In genomic region chr20:55790178-55790577, GRCh38 we compare ENCODE assay signal across 29 cellular contexts.
"Had no signal": no experiment of that assay in that cellular context is flagged by ENCODE, and none has a peak within 500 bp of the region (broad histone marks: within the 10 kb centered on the region; RNA-seq: fewer than 3 reads in every experiment).

No MANE protein-coding gene starts in this region.

- H3K36me3 ChIP-seq: esophagus muscularis mucosa, heart right ventricle, neural progenitor cell, stomach, thyroid gland had no signal

- DNase-seq: effector CD8-positive, alpha-beta T cell; foreskin melanocyte; glutamatergic neuron; heart right ventricle; hippocampal formation; left cardiac atrium; left ventricle myocardium superior; naive thymus-derived CD4-positive, alpha-beta T cell; stimulated activated CD4-positive, alpha-beta T cell treated with anti-CD3 and anti-CD28 coated beads, Interleukin-12 subunit alpha, Interleukin-12 subunit beta, amount 100 ng/mL, for 4 hours; stimulated activated CD4-positive, alpha-beta T cell treated with anti-CD3 and anti-CD28 coated beads, Interleukin-1b, Interleukin-23, amount 100 ng/mL, for 48 hours; stimulated activated CD4-positive, alpha-beta T cell treated with anti-CD3 and anti-CD28 coated beads, Interleukin-4, amount 100 ng/mL, for 1 hour; stimulated activated CD8-positive, alpha-beta memory T cell treated with anti-CD3 and anti-CD28 coated beads, Interleukin-4, amount 100 ng/mL, for 48 hours; stimulated activated naive CD4-positive, alpha-beta T cell treated with Interleukin-2 at 50 U/mL for 16 hours; stomach; thyroid gland; trophoblast cell had no signal

- H3K27me3 Mint-ChIP-seq: dendritic cell treated with granulocyte-macrophage colony-stimulating factor and Interleukin-4, amounts not matched to agents 40 ng/mL and 50 ng/mL, for 4 days; memory B cell; naive thymus-derived CD4-positive, alpha-beta T cell; progenitor cell of endocrine pancreas had no signal

- H3K79me2 ChIP-seq: parathyroid adenoma had no signal

- H2AFZ ChIP-seq: neural progenitor cell, parathyroid adenoma had no signal

- H3K27ac ChIP-seq: esophagus muscularis mucosa, heart right ventricle, neural progenitor cell, parathyroid adenoma, stomach, thyroid gland had no signal

- H3K36me3 Mint-ChIP-seq: memory B cell, neural progenitor cell had no signal

- FAIRE-seq: colon, endothelial cell of umbilical vein, islet of Langerhans had no signal

- H3K4me2 ChIP-seq: neural progenitor cell, smooth muscle cell had no signal

- ATAC-seq: heart right ventricle; left cardiac atrium; left ventricle myocardium superior; naive thymus-derived CD4-positive, alpha-beta T cell; sciatic nerve had no signal

- H3K4me3 Mint-ChIP-seq: dendritic cell treated with granulocyte-macrophage colony-stimulating factor and Interleukin-4, amounts not matched to agents 40 ng/mL and 50 ng/mL, for 4 days; memory B cell; naive thymus-derived CD4-positive, alpha-beta T cell; nephron; neural progenitor cell had no signal

- H3K4me1 ChIP-seq: esophagus muscularis mucosa, heart right ventricle, neural progenitor cell, parathyroid adenoma, stomach, thyroid gland had no signal

- H3K27ac Mint-ChIP-seq: dendritic cell treated with granulocyte-macrophage colony-stimulating factor and Interleukin-4, amounts not matched to agents 40 ng/mL and 50 ng/mL, for 4 days; memory B cell; naive thymus-derived CD4-positive, alpha-beta T cell; nephron; neural progenitor cell; progenitor cell of endocrine pancreas had no signal

- H3K9me3 ChIP-seq: esophagus muscularis mucosa, stomach, thyroid gland had no signal

- H3K4me1 Mint-ChIP-seq: memory B cell; naive thymus-derived CD4-positive, alpha-beta T cell; nephron; neural progenitor cell had no signal

- H3K9ac ChIP-seq: neural progenitor cell, parathyroid adenoma had no signal

- H3K9me3 Mint-ChIP-seq: neural progenitor cell had no signal

- H3K27me3 ChIP-seq: esophagus muscularis mucosa, neural progenitor cell, stomach, thyroid gland had no signal

- H3K4me3 ChIP-seq: esophagus muscularis mucosa, heart right ventricle, lung, neural progenitor cell, smooth muscle cell, stomach, thyroid gland had no signal
